30 cellular contexts compared by ENCODE assay signal in genomic region chr1:212762234-212762633, GRCh38.
"Had no signal": no experiment of that assay in that cellular context is flagged by ENCODE, and none has a peak within 500 bp of the region (broad histone marks: within the 10 kb centered on the region; RNA-seq: fewer than 3 reads in every experiment).

No MANE protein-coding gene starts in this region.

- H3K27ac Mint-ChIP-seq: activated CD4-positive, alpha-beta memory T cell treated with anti-CD3 and anti-CD28 coated beads, Interleukin-2, amount 10 ng/mL, durations not matched to agents 7 days and 5 days; activated CD4-positive, alpha-beta T cell treated with anti-CD3 and anti-CD28 coated beads, Interleukin-2, amount 10 ng/mL, durations not matched to agents 7 days and 5 days; activated naive CD8-positive, alpha-beta T cell; activated T-helper 17 cell treated with anti-CD3 and anti-CD28 coated beads, Interleukin-2, amount 50 U/mL, for 72 hours; T-helper 17 cell; T-helper 2 cell treated with Interferon-gamma antibody and Interleukin-4, amounts not matched to agents 5 μg/mL and 100 μg/mL, for 36 hours had no signal

- H3K27me3 ChIP-seq: brain microvascular endothelial cell, dorsolateral prefrontal cortex, esophagus muscularis mucosa, foreskin keratinocyte, gastrocnemius medialis, heart right ventricle had no signal

- H3K36me3 ChIP-seq: brain microvascular endothelial cell, gastrocnemius medialis had no signal

- H3K9me3 ChIP-seq: gastrocnemius medialis had no signal

- H3K4me3 Mint-ChIP-seq: activated CD4-positive, alpha-beta memory T cell treated with anti-CD3 and anti-CD28 coated beads, Interleukin-2, amount 10 ng/mL, durations not matched to agents 7 days and 5 days; activated CD4-positive, alpha-beta T cell treated with anti-CD3 and anti-CD28 coated beads, Interleukin-2, amount 10 ng/mL, durations not matched to agents 7 days and 5 days; activated naive CD8-positive, alpha-beta T cell; activated T-cell treated with anti-CD3 and anti-CD28 coated beads, Interleukin-2, amount 50 U/mL, for 4 hours; activated T-helper 17 cell treated with anti-CD3 and anti-CD28 coated beads, Interleukin-2, amount 50 U/mL, for 72 hours; central memory CD8-positive, alpha-beta T cell; dendritic cell treated with granulocyte-macrophage colony-stimulating factor and Interleukin-4, amounts not matched to agents 40 ng/mL and 50 ng/mL, for 4 days; T-helper 17 cell; T-helper 2 cell treated with Interferon-gamma antibody and Interleukin-4, amounts not matched to agents 5 μg/mL and 100 μg/mL, for 36 hours had no signal

- H3K4me1 ChIP-seq: esophagus muscularis mucosa, foreskin keratinocyte, gastrocnemius medialis had no signal

- H3K27me3 Mint-ChIP-seq: activated CD4-positive, alpha-beta memory T cell treated with anti-CD3 and anti-CD28 coated beads, Interleukin-2, amount 10 ng/mL, durations not matched to agents 7 days and 5 days; activated CD4-positive, alpha-beta T cell treated with anti-CD3 and anti-CD28 coated beads, Interleukin-2, amount 10 ng/mL, durations not matched to agents 7 days and 5 days; activated naive CD8-positive, alpha-beta T cell; activated T-helper 17 cell treated with anti-CD3 and anti-CD28 coated beads, Interleukin-2, amount 50 U/mL, for 72 hours; central memory CD8-positive, alpha-beta T cell; dendritic cell treated with granulocyte-macrophage colony-stimulating factor and Interleukin-4, amounts not matched to agents 40 ng/mL and 50 ng/mL, for 4 days; T-helper 17 cell had no signal

- DNase-seq: activated CD4-positive, alpha-beta memory T cell treated with anti-CD3 and anti-CD28 coated beads, Interleukin-2, amount 10 ng/mL, durations not matched to agents 7 days and 5 days; activated CD4-positive, alpha-beta T cell treated with anti-CD3 and anti-CD28 coated beads for 1 hour; activated CD4-positive, alpha-beta T cell treated with anti-CD3 and anti-CD28 coated beads for 4 hours; activated CD4-positive, alpha-beta T cell treated with anti-CD3 and anti-CD28 coated beads, Interleukin-2, amount 10 ng/mL, durations not matched to agents 7 days and 5 days; activated CD4-positive, alpha-beta T cell treated with anti-CD3 and anti-CD28 coated beads, Interleukin-2, amount 50 U/mL, for 4 hours; activated effector memory CD4-positive, alpha-beta T cell treated with Interleukin-2 at 50 U/mL for 16 hours; activated gamma-delta T cell treated with Interleukin-2 at 50 U/mL for 16 hours; activated naive CD4-positive, alpha-beta T cell treated with anti-CD3 and anti-CD28 coated beads, Interleukin-2, amount 50 U/mL, for 16 hours; activated naive CD4-positive, alpha-beta T cell treated with Interleukin-2 at 50 U/mL for 16 hours; activated T-cell treated with anti-CD3 and anti-CD28 coated beads, Interleukin-2, amount 50 U/mL, for 4 hours; amniotic stem cell; anterior cingulate cortex; brain microvascular endothelial cell; dorsolateral prefrontal cortex; effector memory CD4-positive, alpha-beta T cell; erythroblast; foreskin keratinocyte; gastrocnemius medialis; glutamatergic neuron; heart right ventricle; T-helper 1 cell; T-helper 17 cell; T1000 had no signal

- H3K27ac ChIP-seq: brain microvascular endothelial cell, coronary artery, dorsolateral prefrontal cortex, esophagus muscularis mucosa, foreskin keratinocyte, gastrocnemius medialis, heart right ventricle had no signal

- ATAC-seq: activated T-cell treated with anti-CD3 and anti-CD28 coated beads, Interleukin-2, amount 50 U/mL, for 4 hours; activated T-helper 17 cell treated with anti-CD3 and anti-CD28 coated beads, Interleukin-2, amount 50 U/mL, for 72 hours; foreskin keratinocyte; gastrocnemius medialis; heart right ventricle; T-helper 17 cell had no signal

- H3K4me3 ChIP-seq: coronary artery, dorsolateral prefrontal cortex, esophagus muscularis mucosa, gastrocnemius medialis, heart right ventricle had no signal
